Comparison of ENCODE assay signal across 28 cellular contexts in genomic region chr10:29028486-29028885, GRCh38.
"Had no signal": no experiment of that assay in that cellular context is flagged by ENCODE, and none has a peak within 500 bp of the region (broad histone marks: within the 10 kb centered on the region; RNA-seq: fewer than 3 reads in every experiment).

No MANE protein-coding gene starts in this region.

- H3K4me3 ChIP-seq: ascending aorta, cardiac muscle cell, SJSA1 had no signal

- H3K9me3 ChIP-seq: ascending aorta, SJSA1 had no signal

- H3K27me3 ChIP-seq: ascending aorta, cardiac muscle cell had no signal

- H3K27ac Mint-ChIP-seq: activated CD4-positive, alpha-beta memory T cell treated with anti-CD3 and anti-CD28 coated beads, Interleukin-2, amount 10 ng/mL, durations not matched to agents 7 days and 5 days; activated CD4-positive, alpha-beta T cell treated with anti-CD3 and anti-CD28 coated beads for 36 hours; activated T-cell treated with anti-CD3 and anti-CD28 coated beads, Interleukin-2, amount 50 U/mL, for 72 hours; activated T-helper 2 cell treated with anti-CD3 and anti-CD28 coated beads, Interferon-gamma antibody, Interleukin-2, Interleukin-4, amounts not matched to agents 10 μg/mL and 5 μg/mL and 100 μg/mL, durations not matched to agents 14 hours and 24 hours and 36 hours; T-helper 17 cell had no signal

- H3K9me3 Mint-ChIP-seq: activated CD4-positive, alpha-beta memory T cell treated with anti-CD3 and anti-CD28 coated beads, Interleukin-2, amount 10 ng/mL, durations not matched to agents 7 days and 5 days; activated T-cell treated with anti-CD3 and anti-CD28 coated beads, Interleukin-2, amount 50 U/mL, for 72 hours; activated T-helper 2 cell treated with anti-CD3 and anti-CD28 coated beads, Interferon-gamma antibody, Interleukin-2, Interleukin-4, amounts not matched to agents 10 μg/mL and 5 μg/mL and 100 μg/mL, durations not matched to agents 14 hours and 24 hours and 36 hours had no signal

- H3K4me3 Mint-ChIP-seq: activated CD4-positive, alpha-beta memory T cell treated with anti-CD3 and anti-CD28 coated beads, Interleukin-2, amount 10 ng/mL, durations not matched to agents 7 days and 5 days; activated CD4-positive, alpha-beta T cell treated with anti-CD3 and anti-CD28 coated beads for 36 hours; activated T-cell treated with anti-CD3 and anti-CD28 coated beads, Interleukin-2, amount 50 U/mL, for 72 hours; T-helper 17 cell had no signal

- DNase-seq: activated CD4-positive, alpha-beta memory T cell treated with anti-CD3 and anti-CD28 coated beads, Interleukin-2, amount 10 ng/mL, durations not matched to agents 7 days and 5 days; activated CD4-positive, alpha-beta T cell treated with anti-CD3 and anti-CD28 coated beads for 36 hours; activated CD4-positive, alpha-beta T cell treated with anti-CD3 and anti-CD28 coated beads, Interleukin-2, amount 50 U/mL, for 1 hour; activated CD4-positive, CD25-positive, alpha-beta regulatory T cell; activated CD8-positive, alpha-beta memory T cell treated with anti-CD3 and anti-CD28 coated beads, Interleukin-2, amount 50 U/mL, for 4 hours; activated naive CD4-positive, alpha-beta T cell treated with anti-CD3 and anti-CD28 coated beads, Interleukin-2, amount 50 U/mL, for 16 hours; activated T-cell treated with anti-CD3 and anti-CD28 coated beads, Interleukin-2, amount 50 U/mL, for 72 hours; amniotic stem cell; IMR-90; KG1; NCI-H1048; NCI-H146; NCI-H187 treated with DMSO at 0.1 percent for 48 hours; NCI-H2081 treated with DMSO at 0.1 percent for 48 hours; NCI-H446; NCI-H524 treated with DMSO at 0.1 percent for 48 hours; NCI-H82; NK-92 treated with Interleukin-12 subunit alpha and Interleukin-12 subunit beta, amount 100 ng/mL, for 24 hours; OCI-M1; Right ventricle myocardium superior; T-helper 17 cell; T-helper 9 cell had no signal

- H3K27ac ChIP-seq: ascending aorta, cardiac muscle cell, RWPE1, SJSA1 had no signal

- H3K4me1 ChIP-seq: ascending aorta had no signal

- H3K4me1 Mint-ChIP-seq: activated CD4-positive, alpha-beta memory T cell treated with anti-CD3 and anti-CD28 coated beads, Interleukin-2, amount 10 ng/mL, durations not matched to agents 7 days and 5 days; activated CD4-positive, alpha-beta T cell treated with anti-CD3 and anti-CD28 coated beads for 36 hours; T-helper 17 cell had no signal

- H3K27me3 Mint-ChIP-seq: activated CD4-positive, alpha-beta memory T cell treated with anti-CD3 and anti-CD28 coated beads, Interleukin-2, amount 10 ng/mL, durations not matched to agents 7 days and 5 days had no signal

- H3K36me3 Mint-ChIP-seq: brain had no signal

- H3K36me3 ChIP-seq: ascending aorta, cardiac muscle cell, SJSA1 had no signal
